8 cellular contexts compared by ENCODE assay signal in the genomic region with DNA sequence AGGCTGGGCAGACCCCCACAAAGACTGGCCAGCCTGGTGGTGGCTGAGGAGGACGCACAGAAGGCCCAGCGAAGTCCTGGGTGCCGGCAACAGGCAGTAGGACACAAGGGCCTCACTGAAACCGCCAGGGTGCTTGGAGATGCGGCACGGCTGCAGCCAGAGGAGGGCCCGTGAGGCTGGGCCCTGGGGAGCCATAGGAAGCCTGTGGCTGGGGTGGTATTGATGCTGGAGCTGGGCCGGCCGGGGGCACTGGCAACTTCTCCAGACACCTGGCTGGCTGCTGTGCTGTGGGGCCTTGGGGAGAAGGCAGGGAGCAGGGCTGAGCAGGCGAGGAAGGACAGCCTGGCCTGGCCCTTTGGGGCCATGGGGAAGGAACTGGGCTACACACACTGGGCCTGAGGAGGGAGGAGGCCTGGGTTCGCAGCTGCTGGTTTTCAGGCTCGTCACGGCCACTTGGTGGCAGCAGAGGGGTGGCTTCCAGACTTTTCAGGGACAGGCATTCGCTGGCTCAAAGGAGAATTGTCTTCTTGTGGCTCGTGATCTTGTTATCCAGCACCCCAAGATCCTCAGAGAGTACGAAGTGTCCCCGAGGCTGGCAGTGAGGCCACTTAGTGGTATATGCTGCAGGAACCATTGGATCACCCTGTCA. TPM values are rescaled to one million over a fixed set of nuclear protein-coding genes. Genes with fewer than 3 reads are reported as not detected.
DNase-seq lines count a peak whose midpoint lies in the region; ATAC-seq, FAIRE-seq and TF ChIP-seq lines count a peak whose summit lies in the region.

No MANE protein-coding gene starts in this region.

- FAIRE-seq in astrocyte (lab: Jason Lieb, UNC), result peak; percentile 83

- H4K20me1 ChIP-seq in astrocyte (ENCODE audit: insufficient read depth, low read length), result no peaks in the 10 kb centered on the region
- H4K20me1 ChIP-seq in hepatocyte (ENCODE audit: insufficient read depth, poor library complexity, severe bottlenecking), result no peaks in the 10 kb centered on the region

- H3K9me3 ChIP-seq in astrocyte (ENCODE audit: insufficient read depth, low read depth, low read length), result no peaks in the 10 kb centered on the region
- H3K9me3 ChIP-seq in hepatocyte (ENCODE audit: low read depth), result no peaks in the 10 kb centered on the region
- no peaks in the 10 kb centered on the region for H3K9me3 ChIP-seq in spleen

- no peak overlapping the region for H3K4me3 ChIP-seq in astrocyte (ENCODE audit: insufficient read depth, low read depth, low read length)
- no peak overlapping the region for H3K4me3 ChIP-seq in hepatocyte
- no peak overlapping the region for H3K4me3 ChIP-seq in spleen

- H3K27ac ChIP-seq in astrocyte (ENCODE audit: low read depth, low read length), result no peak overlapping the region
- no peak overlapping the region for H3K27ac ChIP-seq in hepatocyte
- H3K27ac ChIP-seq in spleen, result no peak overlapping the region

- intact Hi-C loops in spleen (cut with DNase I; ENCODE audit: low total_unique reads), result no loop called here

- in situ Hi-C loops in G401 (cut with HindIII; ENCODE audit: low sequenced_read_pairs), result no loop called here

- H2AFZ ChIP-seq in astrocyte (ENCODE audit: low read depth, low read length), result no peak overlapping the region
- no peak overlapping the region for H2AFZ ChIP-seq in hepatocyte

- 65% methylated on average over 15 of the region's 17 CpGs for WGBS in hepatocyte (ENCODE audit: low lambda C conversion rate, missing lambda C conversion rate)
- 0 to 49% (median 45%) methylated on average over 6 to 17 of the region's 17 CpGs for WGBS in spleen, 5 donors

- DNase-seq in G401 (ENCODE audit: low spot score) (peak; percentile 81), Kasumi-1 (lab: John Stamatoyannopoulos, UW) (peak; percentile 42 to 61), T1000 (lab: John Stamatoyannopoulos, UW) (peak; percentile 1), astrocyte (ENCODE audit: low read depth) (no peak), hepatocyte (ENCODE audit: low spot score) (peak; percentile 71), spleen (peak; percentile 86)

- H3K27ac Mint-ChIP-seq in astrocyte (ENCODE audit: unreplicated experiment), result no peak overlapping the region

- no peaks in the 10 kb centered on the region for H3K9me2 ChIP-seq in hepatocyte (replicated peaks; ENCODE audit: insufficient read depth)

- peaks cover 17% of the 10 kb centered on the region for H3K27me3 Mint-ChIP-seq in astrocyte (ENCODE audit: low read depth, unreplicated experiment)

- H3K79me2 ChIP-seq in astrocyte (ENCODE audit: insufficient read depth, low read length), result no peaks in the 10 kb centered on the region
- no peaks in the 10 kb centered on the region for H3K79me2 ChIP-seq in hepatocyte

- no peaks in the 10 kb centered on the region for H3K27me3 ChIP-seq in astrocyte (ENCODE audit: insufficient read depth, low read length)
- H3K27me3 ChIP-seq in hepatocyte, result no peaks in the 10 kb centered on the region
- H3K27me3 ChIP-seq in spleen (replicated peaks in 1 of 7), result peaks cover 0 to 26% (median 0%) of the 10 kb centered on the region in 7 donors

- peak; percentile 56 for TF ChIP-seq CTCF in astrocyte (IDR thresholded peaks at IDR 0.05; ENCODE audit: insufficient read depth, low read depth, low read length)
- peak; percentile 62 for TF ChIP-seq CTCF in hepatocyte (IDR thresholded peaks at IDR 0.05; ENCODE audit: poor library complexity)
- peak; percentile 24 to 80 (median 67) for TF ChIP-seq CTCF in spleen (IDR thresholded peaks at IDR 0.05 in 8 of 11, conservative IDR thresholded peaks at IDR 0.05 in 3 of 11)

- H3K36me3 Mint-ChIP-seq in astrocyte (ENCODE audit: low read depth, unreplicated experiment), result no peaks in the 10 kb centered on the region

- no peaks in the 10 kb centered on the region for H3K36me3 ChIP-seq in astrocyte (ENCODE audit: insufficient read depth, low read length)
- no peaks in the 10 kb centered on the region for H3K36me3 ChIP-seq in hepatocyte (replicated peaks; ENCODE audit: insufficient read depth, low read depth)
- no peaks in the 10 kb centered on the region for H3K36me3 ChIP-seq in spleen

- TF ChIP-seq POLR2A in spleen (IDR thresholded peaks at IDR 0.05), result no peak

- no peak overlapping the region for H3K4me3 Mint-ChIP-seq in astrocyte (ENCODE audit: unreplicated experiment)

- H3K4me2 ChIP-seq in astrocyte (ENCODE audit: low read length) (no peak overlapping the region), hepatocyte (no peak overlapping the region)

- H3K9ac ChIP-seq in astrocyte (ENCODE audit: low read length), result no peak overlapping the region

- no peaks in the 10 kb centered on the region for H3K9me3 Mint-ChIP-seq in astrocyte (ENCODE audit: unreplicated experiment)

- H3K4me1 ChIP-seq in astrocyte (ENCODE audit: insufficient read depth, low read length) (no peaks in the 10 kb centered on the region), hepatocyte (ENCODE audit: insufficient read depth) (no peaks in the 10 kb centered on the region), spleen (no peaks in the 10 kb centered on the region)

- peaks cover 11% of the 10 kb centered on the region for H3K4me1 Mint-ChIP-seq in astrocyte (ENCODE audit: low read depth, unreplicated experiment)

- no peak for ATAC-seq in HG02642 (IDR thresholded peaks at IDR 0.05; ENCODE audit: poor library complexity, unreplicated experiment)
- ATAC-seq in HG03469 (IDR thresholded peaks at IDR 0.05; ENCODE audit: unreplicated experiment), result no peak

RNA-seq across cellular contexts. Expression of gene ATP2B3, which starts 37.2 kb away (rescaled TPM):
- not detected in 2 replicates for total RNA-seq in G401 (2014; rRNA removed; shearing (Covaris generic))
- total RNA-seq in astrocyte (0.46 and 0.52 TPM in 2 replicates), hepatocyte (0.12 TPM in 1 of 2 replicates, not detected in the other), spleen (under 1 TPM in 2 of 7 donors, not detected in 5; 0.07 to 0.13 TPM)
- polyA plus RNA-seq in hepatocyte (0.07 and 0.12 TPM in 2 replicates), spleen (not detected)

RNA-seq across cellular contexts. Expression of gene CCNQ, which starts 44.3 kb away (rescaled TPM):
- total RNA-seq in G401 (2014; rRNA removed; shearing (Covaris generic)), result 43.7 and 62.8 TPM in 2 replicates
- total RNA-seq in astrocyte (19.8 and 21.7 TPM in 2 replicates), hepatocyte (21.6 and 28.3 TPM in 2 replicates), spleen (10 to 100 TPM; 17.5 to 32.0 (median 21.7) TPM)
- polyA plus RNA-seq in hepatocyte (26.7 and 31.3 TPM in 2 replicates), spleen (10 to 100 TPM; 58.6 to 67.3 (median 59.6) TPM)

RNA-seq across cellular contexts. Expression of gene BGN, which starts 59.9 kb away (rescaled TPM):
- total RNA-seq in G401 (2014; rRNA removed; shearing (Covaris generic)), result not detected in 2 replicates
- total RNA-seq in astrocyte (50.0 and 87.7 TPM in 2 replicates), hepatocyte (12.5 and 14.5 TPM in 2 replicates), spleen (100 to 1,000 TPM; 180 to 370 (median 268) TPM)
- polyA plus RNA-seq in hepatocyte (27.5 and 35.8 TPM in 2 replicates), spleen (100 to 1,000 TPM in 1 of 3 donors, 10 to 100 TPM in 2; 37.1 to 109 (median 40.1) TPM)

Comparison
In these comparisons a context has a peak if more than half of its experiments do, and no peak if none do; other contexts are left out.
1. RNA of gene BGN, which starts 59.9 kb away (total RNA-seq): 180 to 370 TPM in spleen, 50.0 to 87.7 TPM in astrocyte and 12.5 to 14.5 TPM in hepatocyte; not detected in G401; every median in the first group is over 10 times any median in the second.
2. Peak in every context shown above with its lines, with median percentiles within 50 percentile points of each other: CTCF ChIP-seq.